ENCODE assay signal across 1 cellular context in the genomic region with DNA sequence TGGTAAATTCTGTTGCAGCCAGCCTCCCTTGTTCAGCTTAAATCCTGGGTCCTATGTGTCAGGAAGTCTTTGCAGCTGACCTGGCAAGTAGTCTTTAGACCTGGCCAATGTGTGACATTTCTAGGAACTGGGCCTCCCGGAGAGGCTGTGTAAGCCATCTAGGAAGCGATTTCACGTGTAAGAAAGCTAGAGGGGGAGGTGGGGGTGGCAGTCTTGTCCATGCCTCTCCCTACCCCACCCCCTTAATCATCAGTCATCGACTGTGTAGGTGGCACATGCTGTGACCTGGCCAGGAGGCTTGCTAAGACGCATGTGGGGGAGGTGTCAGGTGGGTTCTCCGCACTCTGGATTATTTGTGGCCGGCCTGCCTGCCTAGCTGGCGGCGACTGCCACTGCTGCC.
TF ChIP-seq lines count a peak whose summit lies in the region.

No MANE protein-coding gene starts in this region.

TF ChIP-seq in HepG2, 621 proteins besides CTCF, POLR2A, EP300 and RAD21:
- peak; percentile 69 for TF ChIP-seq BCL6 (CRISPR knock-in tag; IDR thresholded peaks at IDR 0.05)
- no peak for TF ChIP-seq ZNF33B (CRISPR knock-in tag; IDR thresholded peaks at IDR 0.05)
